In the genomic region with DNA sequence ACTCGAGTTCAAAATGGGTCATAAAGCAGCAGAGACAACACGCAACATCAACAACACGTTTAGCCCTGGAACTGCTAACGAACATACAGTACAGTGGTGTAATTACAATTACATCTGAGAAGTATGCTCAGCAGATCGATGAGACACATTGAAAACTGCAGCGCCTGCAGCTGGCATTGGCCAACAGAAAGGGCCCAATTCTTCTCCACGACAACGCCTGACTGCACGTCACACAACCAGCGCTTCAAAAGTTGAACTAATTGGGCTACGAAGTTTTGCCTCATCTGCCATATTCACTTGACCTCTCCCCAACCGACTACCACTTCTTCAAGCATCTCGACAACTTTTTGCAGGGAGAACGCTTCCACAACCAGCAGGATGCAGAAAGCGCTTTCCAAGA, we compare ENCODE assay signal across 33 cellular contexts.
"Had no signal": no experiment of that assay in that cellular context is flagged by ENCODE, and none has a peak within 500 bp of the region (broad histone marks: within the 10 kb centered on the region; RNA-seq: fewer than 3 reads in every experiment).

No MANE protein-coding gene starts in this region.

- ATAC-seq: activated CD8-positive, alpha-beta T cell treated with anti-CD3 and anti-CD28 coated beads for 36 hours; activated naive CD4-positive, alpha-beta T cell treated with anti-CD3 and anti-CD28 coated beads, Interleukin-2, amount 50 U/mL, for 72 hours; activated T-cell treated with anti-CD3 and anti-CD28 coated beads, Interleukin-2, amount 50 U/mL, for 4 hours; activated T-cell treated with anti-CD3 and anti-CD28 coated beads, Interleukin-2, amount 50 U/mL, for 72 hours; activated T-helper 17 cell treated with anti-CD3 and anti-CD28 coated beads, Interleukin-2, amount 50 U/mL, for 72 hours; body of pancreas had no signal

- H3K27ac ChIP-seq: adrenal gland, body of pancreas, cardiac muscle cell had no signal

- FAIRE-seq: astrocyte, bronchial epithelial cell, TTC549 had no signal

- H3K9me3 ChIP-seq: adrenal gland, body of pancreas had no signal

- DNase-seq: activated B cell treated with CpG ODN at 0.5 μM for 24 hours; activated CD4-positive, alpha-beta memory T cell treated with anti-CD3 and anti-CD28 coated beads for 36 hours; activated CD4-positive, alpha-beta T cell treated with anti-CD3 and anti-CD28 coated beads for 4 hours; activated CD4-positive, alpha-beta T cell treated with anti-CD3 and anti-CD28 coated beads, Interleukin-2, amount 10 ng/mL, durations not matched to agents 24 days and 14 days; activated CD4-positive, alpha-beta T cell treated with anti-CD3 and anti-CD28 coated beads, Interleukin-2, amount 50 U/mL, for 1 hour; activated CD4-positive, alpha-beta T cell treated with anti-CD3 and anti-CD28 coated beads, Interleukin-2, amount 50 U/mL, for 4 hours; activated CD4-positive, CD25-positive, alpha-beta regulatory T cell treated with anti-CD3 and anti-CD28 coated beads, Interleukin-2, amount 50 U/mL, for 72 hours; activated CD8-positive, alpha-beta memory T cell treated with anti-CD3 and anti-CD28 coated beads, Interleukin-2, amount 50 U/mL, for 4 hours; activated CD8-positive, alpha-beta T cell treated with anti-CD3 and anti-CD28 coated beads for 36 hours; activated effector memory CD4-positive, alpha-beta T cell treated with anti-CD3 and anti-CD28 coated beads, Interleukin-2, amount 50 U/mL, for 16 hours; activated gamma-delta T cell treated with Interleukin-2 at 50 U/mL for 16 hours; activated naive CD4-positive, alpha-beta T cell; activated naive CD4-positive, alpha-beta T cell treated with anti-CD3 and anti-CD28 coated beads for 36 hours; activated naive CD4-positive, alpha-beta T cell treated with anti-CD3 and anti-CD28 coated beads, Interleukin-2, amount 50 U/mL, for 16 hours; activated naive CD8-positive, alpha-beta T cell treated with anti-CD3 and anti-CD28 coated beads for 36 hours; activated T-cell treated with anti-CD3 and anti-CD28 coated beads for 4 hours; activated T-cell treated with anti-CD3 and anti-CD28 coated beads, Interleukin-2, amount 50 U/mL, for 1 hour; activated T-cell treated with anti-CD3 and anti-CD28 coated beads, Interleukin-2, amount 50 U/mL, for 4 hours; activated T-cell treated with anti-CD3 and anti-CD28 coated beads, Interleukin-2, amount 50 U/mL, for 72 hours; adrenal gland; amniotic stem cell; aorta; body of pancreas; central memory CD4-positive, alpha-beta T cell; T-helper 1 cell; T-helper 2 cell; T-helper 9 cell had no signal

- H3K36me3 ChIP-seq: adrenal gland, cardiac muscle cell had no signal

- H3K4me3 ChIP-seq: adrenal gland, body of pancreas, cardiac muscle cell had no signal

- H3K27me3 ChIP-seq: adrenal gland, body of pancreas, cardiac muscle cell had no signal
